In the genomic region with DNA sequence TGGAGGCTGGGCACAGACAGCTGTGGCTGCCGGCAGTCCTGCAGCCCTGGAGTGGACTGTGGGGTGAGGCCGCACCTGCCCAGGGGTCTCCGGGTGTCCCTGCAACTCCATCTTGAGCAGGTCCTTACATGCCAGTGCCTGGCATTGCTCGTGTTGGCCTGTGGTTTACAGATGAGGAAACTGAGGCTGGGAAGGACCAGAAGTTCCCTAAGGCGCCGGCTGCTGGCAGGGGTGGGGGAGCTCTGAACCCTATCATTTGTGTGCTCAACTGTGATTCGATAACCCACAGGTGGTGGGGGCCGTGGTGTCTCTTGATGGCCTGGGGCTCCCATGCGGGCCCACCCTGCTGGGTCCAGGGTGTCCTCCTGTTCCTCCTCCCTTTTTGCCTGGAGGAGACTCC, we compare ENCODE assay signal across 7 cellular contexts.
DNase-seq lines count a peak whose midpoint lies in the region; ATAC-seq and TF ChIP-seq lines count a peak whose summit lies in the region.
"Not testable (repeated sequence)": the region's sequence is repeated elsewhere in the genome, so short reads cannot be mapped to it uniquely, and the experiment has no call there.

No MANE protein-coding gene starts in this region.

- H3K27ac Mint-ChIP-seq in stimulated activated naive CD8-positive, alpha-beta T cell treated with anti-CD3 and anti-CD28 coated beads, Interleukin-15, amount 100 ng/mL, for 72 hours = not testable (repeated sequence)

- H3K9me3 Mint-ChIP-seq in stimulated activated naive CD8-positive, alpha-beta T cell treated with anti-CD3 and anti-CD28 coated beads, Interleukin-15, amount 100 ng/mL, for 72 hours = not testable (repeated sequence)

- ATAC-seq in left lobe of liver, upper lobe of right lung: not testable (repeated sequence)
- peak; percentile 15 for ATAC-seq in stimulated activated naive CD8-positive, alpha-beta T cell treated with anti-CD3 and anti-CD28 coated beads, Interleukin-15, amount 100 ng/mL, for 72 hours

- not testable (repeated sequence) for H4K20me1 ChIP-seq in osteoblast (ENCODE audit: insufficient read depth, low read length)

- intact Hi-C loops in posterior vena cava (cut with DNase I); upper lobe of right lung (cut with DNase I): not testable (repeated sequence)

- peak; percentile 26 for DNase-seq in activated CD8-positive, alpha-beta memory T cell treated with anti-CD3 and anti-CD28 coated beads, Interleukin-2, amount 50 U/mL, for 48 hours
- DNase-seq in ecto neural progenitor cell (ENCODE audit: low spot score) (peak; percentile 24), left lobe of liver (ENCODE audit: low spot score) (peak; percentile 19), osteoblast (ENCODE audit: insufficient read length, low spot score, missing footprints) (peak; percentile 41), posterior vena cava (ENCODE audit: low spot score) (peak; percentile 68), upper lobe of right lung (peak; percentile 45)
- not testable (repeated sequence) for DNase-seq in stimulated activated naive CD8-positive, alpha-beta T cell treated with anti-CD3 and anti-CD28 coated beads, Interleukin-15, amount 100 ng/mL, for 72 hours

- H3K27me3 Mint-ChIP-seq in stimulated activated naive CD8-positive, alpha-beta T cell treated with anti-CD3 and anti-CD28 coated beads, Interleukin-15, amount 100 ng/mL, for 72 hours = not testable (repeated sequence)

- not testable (repeated sequence) for H3K27me3 ChIP-seq in osteoblast (ENCODE audit: insufficient read depth, low read length); upper lobe of right lung

- not testable (repeated sequence) for H2AFZ ChIP-seq in osteoblast (ENCODE audit: low read length)

- not testable (repeated sequence) for H3K4me1 ChIP-seq in osteoblast (ENCODE audit: insufficient read depth, low read length); upper lobe of right lung

- H3K9me3 ChIP-seq in osteoblast (ENCODE audit: low read depth, low read length); upper lobe of right lung: not testable (repeated sequence)

- not testable (repeated sequence) for H3K79me2 ChIP-seq in osteoblast (ENCODE audit: insufficient read depth, low read length)

- H3K4me3 Mint-ChIP-seq in stimulated activated naive CD8-positive, alpha-beta T cell treated with anti-CD3 and anti-CD28 coated beads, Interleukin-15, amount 100 ng/mL, for 72 hours = not testable (repeated sequence)

- TF ChIP-seq CTCF in osteoblast (IDR thresholded peaks at IDR 0.05; ENCODE audit: extremely low read depth, low read depth, low read length); upper lobe of right lung (IDR thresholded peaks at IDR 0.05): not testable (repeated sequence)

- not testable (repeated sequence) for H3K27ac ChIP-seq in osteoblast (ENCODE audit: low read depth, low read length); upper lobe of right lung

- H3K4me3 ChIP-seq in osteoblast (ENCODE audit: insufficient read depth, low read length); upper lobe of right lung: not testable (repeated sequence)

- H3K4me1 Mint-ChIP-seq in stimulated activated naive CD8-positive, alpha-beta T cell treated with anti-CD3 and anti-CD28 coated beads, Interleukin-15, amount 100 ng/mL, for 72 hours = not testable (repeated sequence)

- H3K4me2 ChIP-seq in osteoblast (ENCODE audit: insufficient read depth, low read length) = not testable (repeated sequence)

- not testable (repeated sequence) for H3K36me3 ChIP-seq in osteoblast (ENCODE audit: insufficient read depth, low read length); upper lobe of right lung
